16 cellular contexts compared by ENCODE assay signal in genomic region chr3:39144095-39144747, GRCh38. TPM values are rescaled to one million over a fixed set of nuclear protein-coding genes. Genes with fewer than 3 reads are reported as not detected.
DNase-seq lines count a peak whose midpoint lies in the region; ATAC-seq, FAIRE-seq and TF ChIP-seq lines count a peak whose summit lies in the region.
"Had no signal": no experiment of that assay in that cellular context is flagged by ENCODE, and none has a peak within 500 bp of the region (broad histone marks: within the 10 kb centered on the region; RNA-seq: fewer than 3 reads in every experiment).

No MANE protein-coding gene starts in this region.

- H2AFZ ChIP-seq in mammary epithelial cell (ENCODE audit: low read depth, low read length) (no peak overlapping the region), K562 (ENCODE audit: low read depth, low read length) (no peak overlapping the region)
- H2AFZ ChIP-seq: GM23338 had no signal

- H3K27ac ChIP-seq in breast epithelium, result peak overlapping the region; percentile 92 to 94
- no peak overlapping the region for H3K27ac ChIP-seq in mammary epithelial cell (ENCODE audit: insufficient read depth, low read depth, low read length)
- H3K27ac ChIP-seq in K562 (ENCODE audit: extremely low read depth, low read depth, low read length), result no peak overlapping the region
- H3K27ac ChIP-seq in gastrocnemius medialis, result peak overlapping the region; percentile 58 to 100 (median 89)

- intact Hi-C loops in breast epithelium (cut with DNase I; ENCODE audit: low total_unique reads), result no loop called here
- intact Hi-C loops in mammary epithelial cell (cut with micrococcal nuclease), result no loop called here
- intact Hi-C loops in K562 (cut with micrococcal nuclease), result no loop called here
- intact Hi-C loops in gastrocnemius medialis (cut with DNase I; ENCODE audit: low total_unique reads), result no loop called here

- no peak overlapping the region for H3K9ac ChIP-seq in mammary epithelial cell (ENCODE audit: insufficient read depth, low read length)
- H3K9ac ChIP-seq in K562 (ENCODE audit: insufficient read depth in 1 of 2, low read depth in 2 of 2, low read length in 2 of 2), result peak overlapping the region in 1 of 2 experiments; percentile 12; a peak in 1 of 4 replicates

- peaks cover 73% of the 10 kb centered on the region for H3K79me2 ChIP-seq in mammary epithelial cell (ENCODE audit: insufficient read depth, low read length)
- peaks cover 33% of the 10 kb centered on the region for H3K79me2 ChIP-seq in K562 (ENCODE audit: control insufficient read depth, insufficient read depth, low read length)

- TF ChIP-seq POLR2A in breast epithelium (IDR thresholded peaks at IDR 0.05) (no peak), K562 (conservative IDR thresholded peaks at IDR 0.05) (no peak), gastrocnemius medialis (IDR thresholded peaks at IDR 0.05) (no peak)

- no peak for ATAC-seq in K562
- no peak for ATAC-seq in gastrocnemius medialis
- ATAC-seq: GM12878, GM23338 had no signal

- in situ Hi-C loops in mammary epithelial cell (cut with MboI; ENCODE audit: low sequenced_read_pairs in 2 of 2), result no loop called here
- in situ Hi-C loops in K562 (cut with MboI), result no loop called here
- in situ Hi-C loops in gastrocnemius medialis (cut with MboI; ENCODE audit: low sequenced_read_pairs in 4 of 4), result no loop called here

- H3K4me3 ChIP-seq in breast epithelium (no peak overlapping the region), mammary epithelial cell (replicated peaks in 1 of 3; ENCODE audit: insufficient read depth in 1 of 3, low read depth in 2 of 3, low read length in 3 of 3) (no peak overlapping the region), K562 (no peak overlapping the region), gastrocnemius medialis (no peak overlapping the region)
- H3K4me3 ChIP-seq: adrenal gland, GM12878, GM23338 had no signal

- no peak for TF ChIP-seq EP300 in K562 (IDR thresholded peaks at IDR 0.05; ENCODE audit: low read length)

- 80% methylated on average over 18 of the region's 20 CpGs for WGBS in mammary epithelial cell (ENCODE audit: low coverage, missing lambda C conversion rate)
- 97% methylated on average over 15 of the region's 20 CpGs for WGBS in K562 (ENCODE audit: insufficient coverage, low coverage, missing lambda C conversion rate)

- FAIRE-seq in K562 (lab: Jason Lieb, UNC), result no peak
- FAIRE-seq: GM12878, HTR-8/SVneo had no signal

- TF ChIP-seq CTCF in breast epithelium (IDR thresholded peaks at IDR 0.05) (no peak), mammary epithelial cell (conservative IDR thresholded peaks at IDR 0.05 in 1 of 2, IDR thresholded peaks at IDR 0.05 in 1 of 2; ENCODE audit: extremely low read depth in 1 of 2, insufficient read depth in 1 of 2, low read depth in 1 of 2, low read length in 2 of 2) (no peak), K562 (IDR thresholded peaks at IDR 0.05 in 2 of 3, conservative IDR thresholded peaks at IDR 0.05 in 1 of 3; ENCODE audit: insufficient read depth in 2 of 3, low read depth in 1 of 3, low read length in 3 of 3) (no peak), gastrocnemius medialis (IDR thresholded peaks at IDR 0.05 in 4 of 5, conservative IDR thresholded peaks at IDR 0.05 in 1 of 5) (no peak)

- H3K9me1 ChIP-seq in K562 (ENCODE audit: control insufficient read depth, insufficient read depth, low read length), result peaks cover 8% of the 10 kb centered on the region

- H3K9me3 ChIP-seq in breast epithelium (no peaks in the 10 kb centered on the region), mammary epithelial cell (replicated peaks; ENCODE audit: insufficient read depth, low read length) (no peaks in the 10 kb centered on the region), K562 (replicated peaks; ENCODE audit: control insufficient read depth, insufficient read depth, low read depth, low read length) (no peaks in the 10 kb centered on the region), gastrocnemius medialis (no peaks in the 10 kb centered on the region)
- H3K9me3 ChIP-seq: adrenal gland had no signal

- H3K27me3 ChIP-seq in breast epithelium (no peaks in the 10 kb centered on the region), mammary epithelial cell (ENCODE audit: insufficient read depth, low read length) (no peaks in the 10 kb centered on the region), K562 (ENCODE audit: control insufficient read depth in 2 of 2, insufficient read depth in 2 of 2, low read length in 2 of 2) (no peaks in the 10 kb centered on the region), gastrocnemius medialis (no peaks in the 10 kb centered on the region)
- H3K27me3 ChIP-seq: adrenal gland had no signal

- H3K4me1 ChIP-seq in breast epithelium, result peaks cover 12 to 60% of the 10 kb centered on the region in 2 donors
- H3K4me1 ChIP-seq in mammary epithelial cell (ENCODE audit: insufficient read depth, low read length), result peaks cover 66% of the 10 kb centered on the region
- peaks cover 35 to 36% of the 10 kb centered on the region in 2 experiments for H3K4me1 ChIP-seq in K562 (replicated peaks in 1 of 2; ENCODE audit: control insufficient read depth in 2 of 2, insufficient read depth in 2 of 2, low read length in 2 of 2)
- peaks cover 61 to 76% of the 10 kb centered on the region in 2 donors for H3K4me1 ChIP-seq in gastrocnemius medialis

- H4K20me1 ChIP-seq in mammary epithelial cell (ENCODE audit: insufficient read depth, low read length) (no peaks in the 10 kb centered on the region), K562 (replicated peaks; ENCODE audit: control insufficient read depth, insufficient read depth, low read length) (peaks cover 52% of the 10 kb centered on the region)

- H3K36me3 ChIP-seq in breast epithelium, result peaks cover 14% of the 10 kb centered on the region
- H3K36me3 ChIP-seq in mammary epithelial cell (ENCODE audit: insufficient read depth, low read length), result peaks cover 26% of the 10 kb centered on the region
- H3K36me3 ChIP-seq in K562 (ENCODE audit: control insufficient read depth, insufficient read depth, low read length), result peaks cover 84% of the 10 kb centered on the region
- peaks cover 0 to 47% of the 10 kb centered on the region in 2 donors for H3K36me3 ChIP-seq in gastrocnemius medialis

- CTCF ChIA-PET in mammary epithelial cell (lab: Charles Lee; ENCODE audit: low non-redundant PET), result no interaction called here
- CTCF ChIA-PET in K562 (lab: Yijun Ruan, JAX; ENCODE audit: low intra/inter-chr PET ratio), result no interaction called here

- DNase-seq in breast epithelium (ENCODE audit: low spot score in 2 of 2) (no peak), mammary epithelial cell (no peak), NCI-H2081 treated with DMSO at 0.1 percent for 48 hours (lab: John Stamatoyannopoulos, UW) (peak; percentile 48), K562 (ENCODE audit: extremely low read depth in 1 of 4, low spot score in 3 of 4) (no peak), gastrocnemius medialis (no peak), NCI-H524 (lab: John Stamatoyannopoulos, UW) (no peak), T-helper 9 cell (no peak), foreskin melanocyte (no peak)
- DNase-seq: glutamatergic neuron; NCI-H1436; stimulated activated CD4-positive, alpha-beta T cell treated with anti-CD3 and anti-CD28 coated beads, Interleukin-2, amount 100 ng/mL, for 48 hours had no signal

- POLR2A ChIA-PET in K562 (lab: Yijun Ruan, JAX), result interaction anchor here (1.3 to 1.6 kb wide), 3 partner anchors 13 to 52 kb away, joined by 4 to 7 read pairs (median 5); no protein-coding TSS in a partner anchor

- H3K4me2 ChIP-seq in mammary epithelial cell (ENCODE audit: insufficient read depth, low read depth, low read length) (no peak overlapping the region), K562 (ENCODE audit: insufficient read depth, low read length) (no peak overlapping the region)
- H3K4me2 ChIP-seq: GM23338 had no signal

- no peak for TF ChIP-seq RAD21 in K562 (CRISPR knock-in tag; conservative IDR thresholded peaks at IDR 0.05 in 1 of 2, IDR thresholded peaks at IDR 0.05 in 1 of 2)

- dilution Hi-C loops in mammary epithelial cell (cut with HindIII; ENCODE audit: low sequenced_read_pairs), result no loop called here

- BruUV-seq in mammary epithelial cell (replicated peaks; lab: Mats Ljungman, UMichigan), result no TSS peak
- BruUV-seq in K562 (replicated peaks; lab: Mats Ljungman, UMichigan), result no TSS peak

RNA-seq across cellular contexts. Expression of gene CSRNP1, which starts 9.2 kb away (rescaled TPM):
- total RNA-seq in breast epithelium (100 to 1,000 TPM in 1 of 3 donors, 10 to 100 TPM in 2; 30.2 to 112 (median 59.0) TPM), mammary epithelial cell (1 to 10 TPM; 6.5 to 9.6 TPM), K562 (2014; rRNA removed) (16.8 and 23.2 TPM in 2 replicates), K562 (2014; rRNA removed; fragmentation: Illumina TruSeq; extraction: Trizol) (5.6 and 7.9 TPM in 2 replicates), K562 (2015; rRNA removed; fragmentation: Illumina TruSeq; extraction: Trizol) (9.2 and 9.8 TPM in 2 replicates), K562 (2021) (18.1 and 18.9 TPM in 2 replicates), gastrocnemius medialis (10 to 100 TPM; 27.5 to 66.8 (median 42.3) TPM)
- polyA plus RNA-seq in mammary epithelial cell (8.4 TPM), K562 (2011; rRNA removed) (14.2 and 14.5 TPM in 2 replicates), K562 (2014; fragmentation: Illumina TruSeq; extraction: Trizol) (12.7 and 13.3 TPM in 2 replicates), K562 (2014; fragmentation: Nextera tagmentation; extraction: Ambion mirVana) (under 1 TPM; 0.72 to 0.89 TPM), K562 (2014; rRNA removed) (10.9 and 11.4 TPM in 2 replicates)
- 22.2 TPM for polyA minus RNA-seq in mammary epithelial cell
- total RNA-seq in K562 (2011; cell fraction: chromatin; rRNA removed; ENCODE audit: low replicate concordance), result 18.4 and 48.8 TPM in 2 replicates
- total RNA-seq in K562 (2011; cell fraction: nucleolus; rRNA removed), result 34.9 and 41.4 TPM in 2 replicates
- 17.7 and 23.9 TPM in 2 replicates for total RNA-seq in K562 (2011; cell fraction: nucleoplasm; rRNA removed)
- 16.4 and 30.7 TPM in 2 replicates for polyA plus RNA-seq in K562 (2011; cell fraction: cytosol; rRNA removed)
- 25.6 and 46.6 TPM in 2 replicates for polyA plus RNA-seq in K562 (2011; cell fraction: nucleus; rRNA removed)
- 16.6 and 24.6 TPM in 2 replicates for polyA plus RNA-seq in K562 (2012)
- polyA minus RNA-seq in K562 (2011; rRNA and poly(A)+ RNA removed), result 14.7 and 23.4 TPM in 2 replicates
- polyA minus RNA-seq in K562 (2011; cell fraction: cytosol; rRNA and poly(A)+ RNA removed), result 13.8 and 19.9 TPM in 2 replicates
- 21.9 and 22.3 TPM in 2 replicates for polyA minus RNA-seq in K562 (2011; cell fraction: nucleus; rRNA and poly(A)+ RNA removed)

RNA-seq across cellular contexts. Expression of gene TTC21A, which starts 36.7 kb away (rescaled TPM):
- total RNA-seq in breast epithelium (10 to 100 TPM in 2 of 3 donors, 1 to 10 TPM in 1; 5.9 to 16.1 (median 13.1) TPM), mammary epithelial cell (1 to 10 TPM; 5.2 to 5.7 TPM), K562 (2014; rRNA removed) (0.36 and 0.37 TPM in 2 replicates), K562 (2014; rRNA removed; fragmentation: Illumina TruSeq; extraction: Trizol) (0.32 and 0.47 TPM in 2 replicates), K562 (2015; rRNA removed; fragmentation: Illumina TruSeq; extraction: Trizol) (0.83 and 1.2 TPM in 2 replicates), K562 (2021) (1.4 and 1.7 TPM in 2 replicates), gastrocnemius medialis (1 to 10 TPM in 2 of 4 donors, under 1 TPM in 2; 0.33 to 4.3 (median 1.1) TPM)
- polyA plus RNA-seq in mammary epithelial cell (1.3 TPM), K562 (2011; rRNA removed) (0.84 and 1.1 TPM in 2 replicates), K562 (2014; fragmentation: Illumina TruSeq; extraction: Trizol) (0.70 and 0.94 TPM in 2 replicates), K562 (2014; fragmentation: Nextera tagmentation; extraction: Ambion mirVana) (under 1 TPM; 0.22 to 0.35 TPM), K562 (2014; rRNA removed) (0.93 and 1.4 TPM in 2 replicates)
- not detected for polyA minus RNA-seq in mammary epithelial cell
- total RNA-seq in K562 (2011; cell fraction: chromatin; rRNA removed; ENCODE audit: low replicate concordance), result 7.6 and 12.4 TPM in 2 replicates
- 5.8 and 6.7 TPM in 2 replicates for total RNA-seq in K562 (2011; cell fraction: nucleolus; rRNA removed)
- 5.1 and 8.2 TPM in 2 replicates for total RNA-seq in K562 (2011; cell fraction: nucleoplasm; rRNA removed)
- 0.66 and 1.1 TPM in 2 replicates for polyA plus RNA-seq in K562 (2011; cell fraction: cytosol; rRNA removed)
- polyA plus RNA-seq in K562 (2011; cell fraction: nucleus; rRNA removed), result 5.1 and 6.7 TPM in 2 replicates
- polyA plus RNA-seq in K562 (2012), result 1.3 and 2.7 TPM in 2 replicates
- 1.3 and 2.1 TPM in 2 replicates for polyA minus RNA-seq in K562 (2011; rRNA and poly(A)+ RNA removed)
- polyA minus RNA-seq in K562 (2011; cell fraction: cytosol; rRNA and poly(A)+ RNA removed), result 0.67 TPM in 1 of 2 replicates, not detected in the other
- 3.5 and 4.1 TPM in 2 replicates for polyA minus RNA-seq in K562 (2011; cell fraction: nucleus; rRNA and poly(A)+ RNA removed)

RNA-seq across cellular contexts. Expression of gene GORASP1, which starts 36.8 kb away (rescaled TPM):
- total RNA-seq in breast epithelium (10 to 100 TPM; 58.2 to 98.8 (median 77.3) TPM), mammary epithelial cell (10 to 100 TPM; 47.0 to 51.3 TPM), K562 (2014; rRNA removed) (67.6 and 83.5 TPM in 2 replicates), K562 (2014; rRNA removed; fragmentation: Illumina TruSeq; extraction: Trizol) (39.7 and 46.8 TPM in 2 replicates), K562 (2015; rRNA removed; fragmentation: Illumina TruSeq; extraction: Trizol) (65.3 and 67.6 TPM in 2 replicates), K562 (2021) (80.7 and 81.2 TPM in 2 replicates), gastrocnemius medialis (10 to 100 TPM; 34.3 to 81.9 (median 38.5) TPM)
- polyA plus RNA-seq in mammary epithelial cell (37.7 TPM), K562 (2011; rRNA removed) (87.9 and 116 TPM in 2 replicates), K562 (2014; fragmentation: Illumina TruSeq; extraction: Trizol) (71.3 and 81.3 TPM in 2 replicates), K562 (2014; fragmentation: Nextera tagmentation; extraction: Ambion mirVana) (10 to 100 TPM in 1 of 2 experiments, 1 to 10 TPM in 1; 8.4 to 14.0 TPM), K562 (2014; rRNA removed) (75.3 and 82.3 TPM in 2 replicates)
- polyA minus RNA-seq in mammary epithelial cell, result 73.7 TPM
- total RNA-seq in K562 (2011; cell fraction: chromatin; rRNA removed; ENCODE audit: low replicate concordance), result 170 and 347 TPM in 2 replicates
- total RNA-seq in K562 (2011; cell fraction: nucleolus; rRNA removed), result 220 and 236 TPM in 2 replicates
- total RNA-seq in K562 (2011; cell fraction: nucleoplasm; rRNA removed), result 186 and 187 TPM in 2 replicates
- 88.5 and 108 TPM in 2 replicates for polyA plus RNA-seq in K562 (2011; cell fraction: cytosol; rRNA removed)
- 454 and 537 TPM in 2 replicates for polyA plus RNA-seq in K562 (2011; cell fraction: nucleus; rRNA removed)
- polyA plus RNA-seq in K562 (2012), result 72.8 and 104 TPM in 2 replicates
- 48.5 and 49.2 TPM in 2 replicates for polyA minus RNA-seq in K562 (2011; rRNA and poly(A)+ RNA removed)
- 42.4 and 49.5 TPM in 2 replicates for polyA minus RNA-seq in K562 (2011; cell fraction: cytosol; rRNA and poly(A)+ RNA removed)
- polyA minus RNA-seq in K562 (2011; cell fraction: nucleus; rRNA and poly(A)+ RNA removed), result 120 and 149 TPM in 2 replicates

RNA-seq across cellular contexts. Expression of gene XIRP1, which starts 48.2 kb away (rescaled TPM):
- total RNA-seq in breast epithelium, result under 1 TPM in 1 of 3 donors, not detected in 2; 0.44 TPM
- not detected for total RNA-seq in mammary epithelial cell
- not detected for polyA plus RNA-seq in mammary epithelial cell
- not detected for polyA minus RNA-seq in mammary epithelial cell
- total RNA-seq in K562 (2011; cell fraction: chromatin; rRNA removed; ENCODE audit: low replicate concordance), result 0.33 and 1.4 TPM in 2 replicates
- total RNA-seq in K562 (2011; cell fraction: nucleolus; rRNA removed), result 0.53 and 1.0 TPM in 2 replicates
- 0.51 and 0.53 TPM in 2 replicates for total RNA-seq in K562 (2011; cell fraction: nucleoplasm; rRNA removed)
- total RNA-seq in K562 (2014; rRNA removed), result 0.04 and 0.27 TPM in 2 replicates
- total RNA-seq in K562 (2014; rRNA removed; fragmentation: Illumina TruSeq; extraction: Trizol), result 0.04 TPM in 1 of 2 replicates, not detected in the other
- 0.04 TPM in 1 of 2 replicates, not detected in the other for total RNA-seq in K562 (2015; rRNA removed; fragmentation: Illumina TruSeq; extraction: Trizol)
- total RNA-seq in K562 (2021), result 0.04 and 0.09 TPM in 2 replicates
- polyA plus RNA-seq in K562 (2011; rRNA removed), result 0.04 and 0.11 TPM in 2 replicates
- polyA plus RNA-seq in K562 (2011; cell fraction: cytosol; rRNA removed), result 0.04 and 0.13 TPM in 2 replicates
- 0.34 and 0.57 TPM in 2 replicates for polyA plus RNA-seq in K562 (2011; cell fraction: nucleus; rRNA removed)
- 0.15 and 0.17 TPM in 2 replicates for polyA plus RNA-seq in K562 (2012)
- polyA plus RNA-seq in K562 (2014; fragmentation: Illumina TruSeq; extraction: Trizol), result 0.03 and 0.04 TPM in 2 replicates
- not detected for polyA plus RNA-seq in K562 (2014; fragmentation: Nextera tagmentation; extraction: Ambion mirVana)
- polyA plus RNA-seq in K562 (2014; rRNA removed), result 0.04 and 0.07 TPM in 2 replicates
- 0.12 and 0.14 TPM in 2 replicates for polyA minus RNA-seq in K562 (2011; rRNA and poly(A)+ RNA removed)
- polyA minus RNA-seq in K562 (2011; cell fraction: cytosol; rRNA and poly(A)+ RNA removed), result 0.38 TPM in 1 of 2 replicates, not detected in the other
- polyA minus RNA-seq in K562 (2011; cell fraction: nucleus; rRNA and poly(A)+ RNA removed), result 0.22 and 0.27 TPM in 2 replicates
- 100 to 1,000 TPM in 2 of 4 donors, 10 to 100 TPM in 2; 52.4 to 329 (median 128) TPM for total RNA-seq in gastrocnemius medialis
- total RNA-seq: GM23338, liver had no signal
- polyA plus RNA-seq: GM23338 had no signal

Comparison
In these comparisons a context has a peak if more than half of its experiments do, and no peak if none do; other contexts are left out.
1. H3K27ac ChIP-seq: peak in breast epithelium (2 of 2) and gastrocnemius medialis (4 of 4); none in mammary epithelial cell (single experiment) and K562 (single experiment).